Comparison of ENCODE assay signal across 8 cellular contexts in the genomic region with DNA sequence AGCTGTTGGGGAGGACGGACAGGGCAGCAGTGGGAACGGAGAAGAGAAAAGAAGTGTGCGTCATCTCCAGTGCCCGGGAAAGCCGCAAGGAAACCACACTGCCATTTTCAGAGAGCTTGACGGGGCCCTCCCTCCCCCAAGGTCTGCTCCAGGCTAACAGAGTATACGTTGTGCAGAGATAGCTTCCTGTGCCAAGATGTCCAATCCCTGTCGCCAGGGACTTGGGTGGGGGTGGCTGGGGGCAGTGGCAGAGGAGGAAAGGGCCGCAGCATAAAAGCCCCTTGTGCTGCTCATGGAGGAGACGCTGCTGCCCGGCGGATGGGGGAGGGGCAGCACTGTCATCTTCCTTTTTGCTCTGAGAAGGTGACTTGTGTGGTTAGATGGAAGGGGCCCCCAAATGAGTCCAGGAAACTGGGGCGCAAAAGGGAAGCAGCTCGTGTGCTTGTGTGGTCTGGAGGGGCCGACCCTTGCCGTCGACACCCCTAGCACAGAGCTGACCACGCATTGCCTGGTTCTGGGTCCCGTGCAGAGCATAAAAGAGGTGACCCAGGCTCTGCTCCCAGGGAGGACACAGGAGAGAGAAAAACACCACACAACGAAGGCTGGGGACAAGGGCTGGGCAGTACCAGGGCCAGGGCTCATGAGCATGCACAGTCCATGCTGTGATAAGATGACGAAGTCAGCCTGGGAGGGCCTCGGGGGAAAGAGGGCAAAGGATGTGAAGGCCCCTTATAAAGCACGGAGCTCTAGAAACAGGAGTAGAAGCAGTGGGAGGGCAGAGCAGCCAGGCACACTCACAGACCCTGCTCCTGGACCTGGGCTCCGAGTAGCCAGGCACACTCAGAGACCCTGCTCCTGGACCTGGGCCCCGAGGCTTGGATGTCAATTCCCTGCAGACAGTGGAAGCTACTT.
DNase-seq lines count a peak whose midpoint lies in the region; ATAC-seq and TF ChIP-seq lines count a peak whose summit lies in the region.

No MANE protein-coding gene starts in this region.

- peak; percentile 1 to 75 (median 20) for DNase-seq in CD4-positive, CD25-positive, alpha-beta regulatory T cell
- DNase-seq in NB4 (ENCODE audit: low read depth) (peak; percentile 87), osteoblast (ENCODE audit: insufficient read length, low spot score, missing footprints) (peak; percentile 86), Right ventricle myocardium inferior (ENCODE audit: missing footprints) (no peak), COLO829 (ENCODE audit: low spot score) (no peak), ureter (ENCODE audit: low spot score) (no peak), NCI-H2081 (lab: John Stamatoyannopoulos, UW) (no peak)

- H2AFZ ChIP-seq in osteoblast (ENCODE audit: low read length) = peak overlapping the region; percentile 69

- TF ChIP-seq CTCF in NB4 (IDR thresholded peaks at IDR 0.05; ENCODE audit: low read depth, low read length) (no peak), osteoblast (IDR thresholded peaks at IDR 0.05; ENCODE audit: extremely low read depth, low read depth, low read length) (no peak)

- peaks cover under 1% of the 10 kb centered on the region for H4K20me1 ChIP-seq in osteoblast (ENCODE audit: insufficient read depth, low read length)

- peak overlapping the region; percentile 91 to 92 (median 91) for H3K27ac Mint-ChIP-seq in CD4-positive, CD25-positive, alpha-beta regulatory T cell
- peak overlapping the region; percentile 90 for H3K27ac Mint-ChIP-seq in activated T-helper 17 cell treated with anti-CD3 and anti-CD28 coated beads, Interleukin-2, amount 50 U/mL, for 72 hours

- intact Hi-C loops in Right ventricle myocardium inferior (cut with DNase I) = loop anchor here (10.0 kb wide), 3 partner anchors 65 to 645 kb away; no protein-coding TSS in a partner anchor

- peaks cover 0 to 27% (median 19%) of the 10 kb centered on the region in 4 donors for H3K4me1 Mint-ChIP-seq in CD4-positive, CD25-positive, alpha-beta regulatory T cell
- H3K4me1 Mint-ChIP-seq in activated T-helper 17 cell treated with anti-CD3 and anti-CD28 coated beads, Interleukin-2, amount 50 U/mL, for 72 hours = peaks cover 15% of the 10 kb centered on the region

- peak overlapping the region; percentile 1 for H3K4me3 ChIP-seq in CD4-positive, CD25-positive, alpha-beta regulatory T cell (ENCODE audit: low read depth, low read length)
- H3K4me3 ChIP-seq in NB4 (ENCODE audit: low read depth, low read length) (no peak overlapping the region), osteoblast (ENCODE audit: insufficient read depth, low read length) (peak overlapping the region; percentile 49)

- peaks cover 9% of the 10 kb centered on the region for H3K36me3 Mint-ChIP-seq in CD4-positive, CD25-positive, alpha-beta regulatory T cell
- no peaks in the 10 kb centered on the region for H3K36me3 Mint-ChIP-seq in activated T-helper 17 cell treated with anti-CD3 and anti-CD28 coated beads, Interleukin-2, amount 50 U/mL, for 72 hours (ENCODE audit: low read depth)

- ATAC-seq in CD4-positive, CD25-positive, alpha-beta regulatory T cell (ENCODE audit: low read depth in 2 of 2) = peak; percentile 74 to 82
- peak; percentile 93 for ATAC-seq in activated T-helper 17 cell treated with anti-CD3 and anti-CD28 coated beads, Interleukin-2, amount 50 U/mL, for 72 hours (replicated peaks)
- no peak for ATAC-seq in Right ventricle myocardium inferior

- H3K4me2 ChIP-seq in osteoblast (ENCODE audit: insufficient read depth, low read length) = peak overlapping the region; percentile 69

- TF ChIP-seq POLR2A in NB4 (IDR thresholded peaks at IDR 0.05; ENCODE audit: extremely low read depth, insufficient read length) = no peak

- H3K9me3 ChIP-seq in CD4-positive, CD25-positive, alpha-beta regulatory T cell (ENCODE audit: control insufficient read depth in 2 of 2, low read length in 2 of 2) = no peaks in the 10 kb centered on the region
- H3K9me3 ChIP-seq in osteoblast (ENCODE audit: low read depth, low read length) = no peaks in the 10 kb centered on the region

- H3K27me3 ChIP-seq in CD4-positive, CD25-positive, alpha-beta regulatory T cell (ENCODE audit: control insufficient read depth, insufficient read depth, low read length) = no peaks in the 10 kb centered on the region
- H3K27me3 ChIP-seq in osteoblast (ENCODE audit: insufficient read depth, low read length) = no peaks in the 10 kb centered on the region

- peaks cover 13% of the 10 kb centered on the region for H3K4me1 ChIP-seq in CD4-positive, CD25-positive, alpha-beta regulatory T cell (ENCODE audit: control insufficient read depth, insufficient read depth, low read length, poor library complexity, severe bottlenecking)
- peaks cover 19% of the 10 kb centered on the region for H3K4me1 ChIP-seq in osteoblast (ENCODE audit: insufficient read depth, low read length)

- peak overlapping the region in 3 of 4 donors; percentile 76 to 80 (median 77) for H3K4me3 Mint-ChIP-seq in CD4-positive, CD25-positive, alpha-beta regulatory T cell
- H3K4me3 Mint-ChIP-seq in activated T-helper 17 cell treated with anti-CD3 and anti-CD28 coated beads, Interleukin-2, amount 50 U/mL, for 72 hours = peak overlapping the region; percentile 79

- no peaks in the 10 kb centered on the region for H3K9me3 Mint-ChIP-seq in CD4-positive, CD25-positive, alpha-beta regulatory T cell
- no peaks in the 10 kb centered on the region for H3K9me3 Mint-ChIP-seq in activated T-helper 17 cell treated with anti-CD3 and anti-CD28 coated beads, Interleukin-2, amount 50 U/mL, for 72 hours

- no peak overlapping the region for H3K27ac ChIP-seq in CD4-positive, CD25-positive, alpha-beta regulatory T cell (ENCODE audit: insufficient read depth, low read length, poor library complexity, severe bottlenecking)
- H3K27ac ChIP-seq in osteoblast (ENCODE audit: low read depth, low read length) = peak overlapping the region; percentile 48

- H3K27me3 Mint-ChIP-seq in CD4-positive, CD25-positive, alpha-beta regulatory T cell = no peaks in the 10 kb centered on the region
- H3K27me3 Mint-ChIP-seq in activated T-helper 17 cell treated with anti-CD3 and anti-CD28 coated beads, Interleukin-2, amount 50 U/mL, for 72 hours = no peaks in the 10 kb centered on the region

- no peaks in the 10 kb centered on the region for H3K79me2 ChIP-seq in osteoblast (ENCODE audit: insufficient read depth, low read length)

- H3K36me3 ChIP-seq in CD4-positive, CD25-positive, alpha-beta regulatory T cell (ENCODE audit: control insufficient read depth, insufficient read depth, low read length) = no peaks in the 10 kb centered on the region
- H3K36me3 ChIP-seq in osteoblast (ENCODE audit: insufficient read depth, low read length) = no peaks in the 10 kb centered on the region

Comparison
In these comparisons a context has a peak if more than half of its experiments do, and no peak if none do; other contexts are left out.
1. DNase-seq: peak in CD4-positive, CD25-positive, alpha-beta regulatory T cell (3 of 3), NB4 (single experiment) and osteoblast (single experiment); none in Right ventricle myocardium inferior (single experiment), COLO829 (single experiment), ureter (single experiment) and NCI-H2081 (0 of 2).